ENCODE assay signal across 8 cellular contexts in the genomic region with DNA sequence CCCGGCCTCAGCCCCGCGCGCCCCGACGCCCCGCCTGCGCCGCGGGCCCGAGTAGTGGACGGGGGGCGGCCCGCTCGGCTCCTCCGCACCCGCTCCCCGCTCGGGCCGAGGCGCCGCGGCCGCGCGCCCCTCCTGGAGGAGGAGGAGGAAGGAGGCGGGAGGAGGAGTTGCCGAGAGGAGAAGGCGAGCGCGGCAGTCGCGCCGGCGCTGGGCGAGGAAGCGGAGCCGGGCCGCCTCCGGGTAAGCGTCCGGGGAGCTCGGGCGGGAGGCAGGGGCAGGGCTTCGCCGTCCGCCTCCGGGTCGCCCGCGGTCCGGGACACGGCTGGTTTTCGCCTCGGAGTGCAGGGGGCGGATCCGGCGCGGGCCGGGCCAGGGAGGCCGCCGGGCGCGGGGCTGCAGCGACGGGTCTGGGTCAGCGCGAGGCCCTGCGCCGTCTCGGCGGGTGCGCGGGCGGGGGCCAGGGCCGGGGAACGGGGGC. TPM values are rescaled to one million over a fixed set of nuclear protein-coding genes. Genes with fewer than 3 reads are reported as not detected.
DNase-seq lines count a peak whose midpoint lies in the region; ATAC-seq, FAIRE-seq and TF ChIP-seq lines count a peak whose summit lies in the region.

A gene with protein sequence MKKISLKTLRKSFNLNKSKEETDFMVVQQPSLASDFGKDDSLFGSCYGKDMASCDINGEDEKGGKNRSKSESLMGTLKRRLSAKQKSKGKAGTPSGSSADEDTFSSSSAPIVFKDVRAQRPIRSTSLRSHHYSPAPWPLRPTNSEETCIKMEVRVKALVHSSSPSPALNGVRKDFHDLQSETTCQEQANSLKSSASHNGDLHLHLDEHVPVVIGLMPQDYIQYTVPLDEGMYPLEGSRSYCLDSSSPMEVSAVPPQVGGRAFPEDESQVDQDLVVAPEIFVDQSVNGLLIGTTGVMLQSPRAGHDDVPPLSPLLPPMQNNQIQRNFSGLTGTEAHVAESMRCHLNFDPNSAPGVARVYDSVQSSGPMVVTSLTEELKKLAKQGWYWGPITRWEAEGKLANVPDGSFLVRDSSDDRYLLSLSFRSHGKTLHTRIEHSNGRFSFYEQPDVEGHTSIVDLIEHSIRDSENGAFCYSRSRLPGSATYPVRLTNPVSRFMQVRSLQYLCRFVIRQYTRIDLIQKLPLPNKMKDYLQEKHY (plus strand): TSS at position 195 of the 478 bp plus-strand sequence. CDS start 35,624 bp downstream, outside the sequence.

- peak; percentile 64 for ATAC-seq in HG03175 (IDR thresholded peaks at IDR 0.05; ENCODE audit: unreplicated experiment)

- peaks cover 35% of the 10 kb centered on the region for H4K20me1 ChIP-seq in hepatocyte (ENCODE audit: insufficient read depth, poor library complexity, severe bottlenecking)

- H3K27ac ChIP-seq in hepatocyte = peak within 1 kb of the TSS; percentile 97

- H3K9me3 ChIP-seq in hepatocyte (ENCODE audit: low read depth) = no peaks in the 10 kb centered on the region

- DNase-seq in DMS79 (lab: John Stamatoyannopoulos, UW) (peak; percentile 13), GM19239 (ENCODE audit: insufficient read length, low spot score) (peak; percentile 85), OCI-M1 (lab: John Stamatoyannopoulos, UW) (peak; percentile 64), astrocyte of the spinal cord (ENCODE audit: low read depth, low spot score) (peak; percentile 58), hepatocyte (ENCODE audit: low spot score) (peak; percentile 82), putamen (ENCODE audit: low spot score) (peak; percentile 63), HPDE6-E6E7 (ENCODE audit: extremely low spot score) (no peak)

- H3K4me3 ChIP-seq in astrocyte of the spinal cord (ENCODE audit: low read depth, low read length) (peak within 1 kb of the TSS; percentile 62), hepatocyte (peak within 1 kb of the TSS; percentile 89)

- 2% methylated on average over 11 of the region's 77 CpGs for WGBS in hepatocyte (ENCODE audit: low lambda C conversion rate, missing lambda C conversion rate)

- H3K4me2 ChIP-seq in hepatocyte = peak within 1 kb of the TSS; percentile 87

- no peaks in the 10 kb centered on the region for H3K36me3 ChIP-seq in hepatocyte (replicated peaks; ENCODE audit: insufficient read depth, low read depth)

- H3K4me1 ChIP-seq in hepatocyte (ENCODE audit: insufficient read depth) = peaks cover 21% of the 10 kb centered on the region

- in situ Hi-C loops in astrocyte of the spinal cord (cut with HindIII; ENCODE audit: low sequenced_read_pairs) = no loop called here

- H3K27me3 ChIP-seq in hepatocyte = no peaks in the 10 kb centered on the region

- TF ChIP-seq CTCF in astrocyte of the spinal cord (IDR thresholded peaks at IDR 0.05; ENCODE audit: low read depth, low read length) = no peak
- TF ChIP-seq CTCF in hepatocyte (IDR thresholded peaks at IDR 0.05; ENCODE audit: poor library complexity) = no peak

- no peaks in the 10 kb centered on the region for H3K9me2 ChIP-seq in hepatocyte (replicated peaks; ENCODE audit: insufficient read depth)

- H2AFZ ChIP-seq in hepatocyte = peak within 1 kb of the TSS; percentile 93

- FAIRE-seq in GM19239 (lab: Jason Lieb, UNC) = no peak

- H3K79me2 ChIP-seq in hepatocyte = peaks cover 43% of the 10 kb centered on the region

RNA-seq across cellular contexts. Expression of the gene that starts here (rescaled TPM):
- total RNA-seq in hepatocyte = 28.0 and 35.3 TPM in 2 replicates
- polyA plus RNA-seq in hepatocyte = 14.4 and 16.6 TPM in 2 replicates
